Comparison of ENCODE assay signal across 8 cellular contexts in the genomic region with DNA sequence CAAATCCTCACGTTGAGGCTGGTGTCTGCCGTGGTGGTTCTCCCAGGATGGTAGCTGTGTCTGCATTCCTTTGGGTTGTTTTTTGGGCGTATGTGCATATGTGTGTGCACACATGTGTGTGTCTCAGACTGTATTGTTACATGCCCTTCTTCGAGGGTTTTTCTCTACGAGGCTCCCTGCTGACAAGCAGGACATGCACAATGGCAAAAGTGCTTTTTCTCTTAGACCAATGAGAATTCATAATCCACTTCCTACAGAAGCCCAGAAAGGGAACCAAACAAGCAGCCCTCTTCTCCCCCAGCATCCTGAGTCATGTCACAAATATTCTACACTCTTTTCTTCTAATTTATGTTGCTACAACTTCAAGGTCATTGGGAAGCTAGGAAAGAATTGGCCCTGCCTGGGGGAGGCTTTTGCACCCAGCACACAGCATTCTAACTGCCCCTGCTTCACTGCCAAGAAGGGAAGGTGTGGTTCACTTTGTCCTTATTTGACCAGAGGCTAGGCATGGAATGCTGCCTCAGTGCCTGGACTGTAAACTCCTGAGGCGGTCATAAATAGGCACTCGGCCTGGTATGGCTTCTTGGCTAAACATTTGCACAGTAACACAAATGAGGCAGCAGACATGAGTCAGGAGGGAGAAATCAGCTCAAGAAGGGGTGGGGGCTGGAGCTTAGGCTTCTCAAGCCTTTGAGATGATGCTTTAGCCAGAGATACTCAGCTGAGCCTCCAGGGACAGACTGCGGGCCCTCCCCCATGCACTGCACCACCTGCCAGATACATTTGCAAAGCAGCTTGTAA.
DNase-seq lines count a peak whose midpoint lies in the region; ATAC-seq, FAIRE-seq and TF ChIP-seq lines count a peak whose summit lies in the region.

No MANE protein-coding gene starts in this region.

- H3K27me3 ChIP-seq in thyroid gland: no peaks in the 10 kb centered on the region

- no peak for TF ChIP-seq POLR2A in H54 (IDR thresholded peaks at IDR 0.05; ENCODE audit: low read depth, low read length)
- no peak for TF ChIP-seq POLR2A in thyroid gland (IDR thresholded peaks at IDR 0.05)

- no peaks in the 10 kb centered on the region for H3K36me3 ChIP-seq in thyroid gland

- ATAC-seq in HG03442 (IDR thresholded peaks at IDR 0.05; ENCODE audit: unreplicated experiment): no peak
- ATAC-seq in GM21447 (IDR thresholded peaks at IDR 0.05; ENCODE audit: unreplicated experiment): no peak

- H3K4me1 ChIP-seq in thyroid gland: peaks cover 0 to 8% of the 10 kb centered on the region in 2 donors

- 51 to 56% methylated on average over 8 of the region's 8 CpGs for WGBS in thyroid gland, 2 donors

- intact Hi-C loops in thyroid gland (cut with DNase I): no loop called here

- H3K9me3 ChIP-seq in thyroid gland: no peaks in the 10 kb centered on the region

- TF ChIP-seq CTCF in thyroid gland (IDR thresholded peaks at IDR 0.05): no peak

- DNase-seq in H54 (ENCODE audit: insufficient read length, low spot score): peak; percentile 63
- DNase-seq in NCI-H524 (lab: John Stamatoyannopoulos, UW): peak; percentile 85 to 96
- peak; percentile 40 for DNase-seq in epidermal melanocyte (ENCODE audit: insufficient read length, low spot score)
- DNase-seq in non-pigmented ciliary epithelial cell (ENCODE audit: low read depth): peak; percentile 94
- no peak for DNase-seq in middle frontal gyrus (ENCODE audit: extremely low spot score, low spot score)
- no peak for DNase-seq in thyroid gland

- no peak overlapping the region for H3K4me3 ChIP-seq in thyroid gland (replicated peaks in 1 of 3)

- peak; percentile 79 for FAIRE-seq in H54 (lab: Jason Lieb, UNC)

- no peak overlapping the region for H3K27ac ChIP-seq in thyroid gland

Comparison
In these comparisons a context has a peak if more than half of its experiments do, and no peak if none do; other contexts are left out.
1. DNase-seq: peak in H54 (single experiment), NCI-H524 (2 of 2), epidermal melanocyte (single experiment) and non-pigmented ciliary epithelial cell (single experiment); none in middle frontal gyrus (single experiment) and thyroid gland (0 of 2).